In the genomic region with DNA sequence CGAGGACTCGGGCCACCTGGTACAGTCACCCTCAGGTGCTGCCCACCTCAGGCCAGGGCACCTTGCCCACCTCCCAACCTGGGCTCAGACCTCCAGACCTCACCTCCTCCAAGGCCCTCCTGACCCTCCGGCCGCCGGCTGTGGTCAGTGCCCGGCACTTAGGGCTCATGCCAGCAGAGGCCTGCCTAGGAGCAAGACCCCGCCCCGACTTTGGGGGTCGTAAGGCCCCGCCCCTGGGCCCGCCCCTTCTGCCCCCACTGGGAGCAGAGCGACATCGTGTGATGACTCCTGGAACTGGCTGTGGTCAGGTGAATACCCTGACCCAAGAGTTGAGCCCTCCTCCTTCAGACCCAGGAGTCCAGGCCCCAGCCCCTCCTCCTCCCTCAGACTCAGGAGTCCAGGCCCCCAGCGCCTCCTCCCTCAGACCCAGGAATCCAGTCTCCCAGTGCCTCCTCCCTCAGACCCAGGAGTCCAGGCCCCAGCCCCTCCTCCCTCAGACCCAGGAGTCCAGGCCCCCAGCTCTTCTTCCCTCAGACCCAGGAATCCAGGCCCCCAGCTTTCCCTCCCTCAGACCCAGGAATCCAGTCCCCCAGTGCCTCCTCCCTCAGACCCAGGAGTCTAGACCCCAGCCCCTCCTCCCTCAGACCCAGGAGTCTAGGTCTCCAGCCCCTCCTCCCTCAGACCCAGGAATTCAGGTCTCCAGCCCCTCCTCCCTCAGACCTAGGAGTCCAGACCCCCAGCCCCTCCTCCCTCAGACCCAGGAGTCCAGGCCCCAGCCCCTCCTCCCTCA, we compare ENCODE assay signal across 1 cellular context.
TF ChIP-seq lines count a peak whose summit lies in the region.

A gene with protein sequence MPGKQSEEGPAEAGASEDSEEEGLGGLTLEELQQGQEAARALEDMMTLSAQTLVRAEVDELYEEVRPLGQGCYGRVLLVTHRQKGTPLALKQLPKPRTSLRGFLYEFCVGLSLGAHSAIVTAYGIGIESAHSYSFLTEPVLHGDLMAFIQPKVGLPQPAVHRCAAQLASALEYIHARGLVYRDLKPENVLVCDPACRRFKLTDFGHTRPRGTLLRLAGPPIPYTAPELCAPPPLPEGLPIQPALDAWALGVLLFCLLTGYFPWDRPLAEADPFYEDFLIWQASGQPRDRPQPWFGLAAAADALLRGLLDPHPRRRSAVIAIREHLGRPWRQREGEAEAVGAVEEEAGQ (minus strand): TSS at position 183 of the 790 bp plus-strand sequence. CDS start 839 bp downstream, outside the sequence.

TF ChIP-seq in GM23338, 12 proteins besides CTCF, POLR2A, EP300 and RAD21:
- peak; percentile 55 for TF ChIP-seq POLR2AphosphoS5 (IDR thresholded peaks at IDR 0.05; ENCODE audit: low read depth)
- TF ChIP-seq JUNB (IDR thresholded peaks at IDR 0.05; ENCODE audit: unreplicated experiment): no peak
